Comparison of ENCODE assay signal across 9 cellular contexts in genomic region chr7:1368682-1369571, GRCh38.
DNase-seq lines count a peak whose midpoint lies in the region; TF ChIP-seq lines count a peak whose summit lies in the region.
"Had no signal": no experiment of that assay in that cellular context is flagged by ENCODE, and none has a peak within 500 bp of the region (broad histone marks: within the 10 kb centered on the region; RNA-seq: fewer than 3 reads in every experiment).

No MANE protein-coding gene starts in this region.

- H3K27me3 Mint-ChIP-seq in activated CD4-positive, alpha-beta memory T cell treated with anti-CD3 and anti-CD28 coated beads for 36 hours, result peaks cover 50% of the 10 kb centered on the region

- H3K27ac ChIP-seq in mesendoderm (ENCODE audit: low read depth, low read length), result no peak overlapping the region
- no peak overlapping the region for H3K27ac ChIP-seq in osteoblast (ENCODE audit: low read depth, low read length)
- H3K27ac ChIP-seq: PC-9 had no signal

- H3K27me3 ChIP-seq in mesendoderm (ENCODE audit: insufficient read depth, low read length, poor library complexity), result no peaks in the 10 kb centered on the region
- peaks cover 45% of the 10 kb centered on the region for H3K27me3 ChIP-seq in osteoblast (ENCODE audit: insufficient read depth, low read length)

- H3K36me3 Mint-ChIP-seq in activated CD4-positive, alpha-beta memory T cell treated with anti-CD3 and anti-CD28 coated beads for 36 hours, result no peaks in the 10 kb centered on the region

- no peak for TF ChIP-seq POLR2A in NB4 (IDR thresholded peaks at IDR 0.05; ENCODE audit: extremely low read depth, insufficient read length)

- no peak overlapping the region for H3K9ac ChIP-seq in mesendoderm (ENCODE audit: low read length)

- no peaks in the 10 kb centered on the region for H3K9me3 ChIP-seq in osteoblast (ENCODE audit: low read depth, low read length)

- no peaks in the 10 kb centered on the region for H3K4me1 ChIP-seq in mesendoderm (ENCODE audit: control insufficient read depth, low read depth, low read length)
- H3K4me1 ChIP-seq in osteoblast (ENCODE audit: insufficient read depth, low read length), result no peaks in the 10 kb centered on the region

- no peak overlapping the region for H2BK5ac ChIP-seq in mesendoderm (ENCODE audit: low read length)

- DNase-seq in GM03348 (ENCODE audit: low spot score), result peak; percentile 64
- DNase-seq in NB4 (ENCODE audit: low read depth), result peak; percentile 90
- peak; percentile 57 for DNase-seq in activated CD4-positive, alpha-beta memory T cell treated with anti-CD3 and anti-CD28 coated beads for 36 hours
- peak; percentile 91 for DNase-seq in mesendoderm
- no peak for DNase-seq in occipital lobe (lab: John Stamatoyannopoulos, UW)
- DNase-seq in HT-29 (ENCODE audit: low spot score), result no peak
- no peak for DNase-seq in osteoblast (ENCODE audit: insufficient read length, low spot score, missing footprints)
- no peak for DNase-seq in HCEC 1CT

- H3K79me2 ChIP-seq in mesendoderm (ENCODE audit: control insufficient read depth, insufficient read depth, low read length) (no peaks in the 10 kb centered on the region), osteoblast (ENCODE audit: insufficient read depth, low read length) (no peaks in the 10 kb centered on the region)

- H2AFZ ChIP-seq in osteoblast (ENCODE audit: low read length), result no peak overlapping the region
- H2AFZ ChIP-seq: PC-9 had no signal

- H4K5ac ChIP-seq in mesendoderm (ENCODE audit: low read length), result no peak overlapping the region

- no peak overlapping the region for H4K8ac ChIP-seq in mesendoderm (ENCODE audit: low read depth, low read length)

- H3K18ac ChIP-seq in mesendoderm (ENCODE audit: low read length), result no peak overlapping the region

- no peak overlapping the region for H3K23ac ChIP-seq in mesendoderm (ENCODE audit: low read length)

- H3K56ac ChIP-seq in mesendoderm (ENCODE audit: low read length), result peak overlapping the region; percentile 42

- intact Hi-C loops in activated CD4-positive, alpha-beta memory T cell treated with anti-CD3 and anti-CD28 coated beads for 36 hours (cut with micrococcal nuclease), result no loop called here

- H3K4me2 ChIP-seq in mesendoderm (ENCODE audit: low read length) (peak overlapping the region; percentile 52), osteoblast (ENCODE audit: insufficient read depth, low read length) (no peak overlapping the region)
- H3K4me2 ChIP-seq: PC-9 had no signal

- WGBS in mesendoderm (ENCODE audit: extremely low coverage, insufficient coverage, low lambda C conversion rate), result no CpG with 5 or more reads among the region's 74 CpGs

- no peak overlapping the region for H3K4ac ChIP-seq in mesendoderm (ENCODE audit: low read depth, low read length)

- peak; percentile 66 for TF ChIP-seq CTCF in NB4 (IDR thresholded peaks at IDR 0.05; ENCODE audit: low read depth, low read length)
- TF ChIP-seq CTCF in osteoblast (IDR thresholded peaks at IDR 0.05; ENCODE audit: extremely low read depth, low read depth, low read length), result no peak

- POLR2A ChIA-PET in activated CD4-positive, alpha-beta memory T cell treated with anti-CD3 and anti-CD28 coated beads for 36 hours (lab: Charles Lee), result no interaction called here

- no peak overlapping the region for H2BK15ac ChIP-seq in mesendoderm (replicated peaks; ENCODE audit: low read depth)

- H2BK120ac ChIP-seq in mesendoderm (ENCODE audit: low read depth, low read length), result no peak overlapping the region

- no peaks in the 10 kb centered on the region for H3K79me1 ChIP-seq in mesendoderm (ENCODE audit: low read length)

- peaks cover 7% of the 10 kb centered on the region for H3K9me3 Mint-ChIP-seq in activated CD4-positive, alpha-beta memory T cell treated with anti-CD3 and anti-CD28 coated beads for 36 hours

- H3K4me3 ChIP-seq in NB4 (ENCODE audit: low read depth, low read length) (no peak overlapping the region), mesendoderm (ENCODE audit: low read length) (no peak overlapping the region), osteoblast (ENCODE audit: insufficient read depth, low read length) (no peak overlapping the region)
- H3K4me3 ChIP-seq: PC-9 had no signal

- H3K4me3 Mint-ChIP-seq in activated CD4-positive, alpha-beta memory T cell treated with anti-CD3 and anti-CD28 coated beads for 36 hours, result no peak overlapping the region

- CTCF ChIA-PET in activated CD4-positive, alpha-beta memory T cell treated with anti-CD3 and anti-CD28 coated beads for 36 hours (lab: Charles Lee), result interaction anchor here (0.7 kb wide), 1 partner anchor 49 kb away, joined by 3 read pairs; no protein-coding TSS in a partner anchor

- H3K36me3 ChIP-seq in mesendoderm (ENCODE audit: control insufficient read depth, insufficient read depth, low read length), result no peaks in the 10 kb centered on the region
- H3K36me3 ChIP-seq in osteoblast (ENCODE audit: insufficient read depth, low read length), result no peaks in the 10 kb centered on the region

- no peaks in the 10 kb centered on the region for H3K4me1 Mint-ChIP-seq in activated CD4-positive, alpha-beta memory T cell treated with anti-CD3 and anti-CD28 coated beads for 36 hours (ENCODE audit: low read depth)

- H3K27ac Mint-ChIP-seq in activated CD4-positive, alpha-beta memory T cell treated with anti-CD3 and anti-CD28 coated beads for 36 hours, result no peak overlapping the region

- H2AK5ac ChIP-seq in mesendoderm (ENCODE audit: low read length), result no peak overlapping the region

- no peaks in the 10 kb centered on the region for H4K20me1 ChIP-seq in osteoblast (ENCODE audit: insufficient read depth, low read length)

Comparison
In these comparisons a context has a peak if more than half of its experiments do, and no peak if none do; other contexts are left out.
1. DNase-seq: peak in GM03348 (single experiment), NB4 (single experiment), activated CD4-positive, alpha-beta memory T cell treated with anti-CD3 and anti-CD28 coated beads for 36 hours (single experiment) and mesendoderm (single experiment); none in occipital lobe (single experiment), HT-29 (single experiment), osteoblast (single experiment) and HCEC 1CT (single experiment).